8 cellular contexts compared by ENCODE assay signal in the genomic region with DNA sequence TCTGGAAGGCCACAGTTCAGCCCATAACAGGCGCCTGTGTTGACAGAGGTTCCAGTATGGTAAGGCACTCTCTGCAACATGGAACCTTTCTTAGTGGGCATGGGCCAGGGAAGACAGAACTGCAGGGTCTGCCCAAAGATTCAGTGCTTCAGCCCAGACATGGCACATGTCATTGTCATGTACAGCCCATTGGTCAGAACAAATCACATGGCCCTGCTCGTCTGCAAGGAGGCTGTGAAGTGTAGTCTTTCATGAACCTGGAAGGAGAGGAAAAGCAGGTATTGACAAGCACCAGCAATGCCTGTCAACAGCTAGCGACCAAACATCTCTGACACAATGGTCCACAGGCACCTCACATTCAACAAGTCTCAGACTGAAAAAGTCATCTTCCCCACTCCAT.
"Had no signal": no experiment of that assay in that cellular context is flagged by ENCODE, and none has a peak within 500 bp of the region (broad histone marks: within the 10 kb centered on the region; RNA-seq: fewer than 3 reads in every experiment).

No MANE protein-coding gene starts in this region.

- H3K9me3 ChIP-seq: HAP-1 had no signal

- ATAC-seq: HCT116 had no signal

- DNase-seq: GM23248, GOT3, H7, HFFc6, KG1 had no signal

- H3K9ac ChIP-seq: GM23248 had no signal

- H3K4me3 ChIP-seq: GM23248, HAP-1 had no signal

- H3K36me3 ChIP-seq: HAP-1 had no signal

- FAIRE-seq: HTR-8/SVneo had no signal

- H2AFZ ChIP-seq: GM23248 had no signal

- H3K4me1 ChIP-seq: HAP-1 had no signal

- H3K27ac ChIP-seq: GM23248 had no signal
